Comparison of ENCODE assay signal across 9 cellular contexts in genomic region chr5:55037046-55037771, GRCh38. TPM values are rescaled to one million over a fixed set of nuclear protein-coding genes. Genes with fewer than 3 reads are reported as not detected.
DNase-seq lines count a peak whose midpoint lies in the region; ATAC-seq and TF ChIP-seq lines count a peak whose summit lies in the region.
"Had no signal": no experiment of that assay in that cellular context is flagged by ENCODE, and none has a peak within 500 bp of the region (broad histone marks: within the 10 kb centered on the region; RNA-seq: fewer than 3 reads in every experiment).

No MANE protein-coding gene starts in this region.

- H3K9me3 ChIP-seq in gastrocnemius medialis (no peaks in the 10 kb centered on the region), vagina (no peaks in the 10 kb centered on the region)

- TF ChIP-seq POLR2A in gastrocnemius medialis (IDR thresholded peaks at IDR 0.05) (no peak), vagina (IDR thresholded peaks at IDR 0.05) (no peak)

- H3K4me1 ChIP-seq in gastrocnemius medialis (no peaks in the 10 kb centered on the region), vagina (no peaks in the 10 kb centered on the region)

- ATAC-seq in GM18870 (IDR thresholded peaks at IDR 0.05; ENCODE audit: unreplicated experiment) (peak; percentile 31), WTC11 (peak; percentile 100), gastrocnemius medialis (no peak)

- intact Hi-C loops in gastrocnemius medialis (cut with DNase I; ENCODE audit: low total_unique reads) = no loop called here
- intact Hi-C loops in vagina (cut with DNase I) = no loop called here

- H3K4me3 ChIP-seq in choroid plexus epithelial cell (ENCODE audit: low read depth, low read length) = no peak overlapping the region
- H3K4me3 ChIP-seq in gastrocnemius medialis = no peak overlapping the region
- H3K4me3 ChIP-seq in vagina = no peak overlapping the region

- H3K27me3 Mint-ChIP-seq in WTC11 (ENCODE audit: low read depth) = no peaks in the 10 kb centered on the region
- H3K27me3 Mint-ChIP-seq: memory B cell had no signal

- no peak overlapping the region for H3K4me3 Mint-ChIP-seq in WTC11
- H3K4me3 Mint-ChIP-seq: memory B cell had no signal

- peaks cover 20% of the 10 kb centered on the region for H3K4me1 Mint-ChIP-seq in WTC11
- H3K4me1 Mint-ChIP-seq: memory B cell had no signal

- CTCF ChIA-PET in WTC11 (lab: Charles Lee) = interaction anchor here (0.6 to 3.3 kb wide), 19 partner anchors 9 to 678 kb away, joined by 3 to 42 read pairs (median 5); partner anchors contain the start of genes ESM1 and GPX8

- in situ Hi-C loops in gastrocnemius medialis (cut with MboI; ENCODE audit: low sequenced_read_pairs in 4 of 4) = no loop called here

- H3K36me3 Mint-ChIP-seq in WTC11 = no peaks in the 10 kb centered on the region
- H3K36me3 Mint-ChIP-seq: memory B cell had no signal

- TF ChIP-seq CTCF in WTC11 (IDR thresholded peaks at IDR 0.05) = no peak
- peak; percentile 45 for TF ChIP-seq CTCF in choroid plexus epithelial cell (conservative IDR thresholded peaks at IDR 0.05; ENCODE audit: low read depth, low read length)
- no peak for TF ChIP-seq CTCF in gastrocnemius medialis (IDR thresholded peaks at IDR 0.05 in 4 of 5, conservative IDR thresholded peaks at IDR 0.05 in 1 of 5)
- TF ChIP-seq CTCF in vagina (IDR thresholded peaks at IDR 0.05) = no peak

- no peaks in the 10 kb centered on the region; the same call in 1 of the 2 replicates for H3K9me3 Mint-ChIP-seq in WTC11
- H3K9me3 Mint-ChIP-seq: memory B cell had no signal

- H3K27ac ChIP-seq in gastrocnemius medialis (no peak overlapping the region), vagina (no peak overlapping the region)

- POLR2A ChIA-PET in WTC11 (lab: Charles Lee) = no interaction called here

- no peaks in the 10 kb centered on the region for H3K27me3 ChIP-seq in gastrocnemius medialis
- H3K27me3 ChIP-seq in vagina = no peaks in the 10 kb centered on the region

- DNase-seq in WTC11 (ENCODE audit: low spot score) = peak; percentile 31
- peak; percentile 44 for DNase-seq in choroid plexus epithelial cell (ENCODE audit: low read depth)
- peak; percentile 46 for DNase-seq in stimulated activated CD4-positive, alpha-beta T cell treated with anti-CD3 and anti-CD28 coated beads, Interleukin-4, amount 100 ng/mL, for 1 hour
- DNase-seq in gastrocnemius medialis = no peak
- DNase-seq in vagina (ENCODE audit: extremely low spot score in 2 of 2) = no peak
- no peak for DNase-seq in amygdala (lab: John Stamatoyannopoulos, UW)
- DNase-seq in NCI-H1092 (lab: John Stamatoyannopoulos, UW) = no peak

- H3K27ac Mint-ChIP-seq in WTC11 = no peak overlapping the region
- H3K27ac Mint-ChIP-seq: memory B cell had no signal

- H3K36me3 ChIP-seq in gastrocnemius medialis = no peaks in the 10 kb centered on the region
- H3K36me3 ChIP-seq in vagina = no peaks in the 10 kb centered on the region

TF ChIP-seq in WTC11, 78 proteins besides CTCF, POLR2A, EP300 and RAD21:
- TF ChIP-seq JUN (CRISPR knock-in tag; IDR thresholded peaks at IDR 0.05) (no peak), ZNF671 (CRISPR knock-in tag; IDR thresholded peaks at IDR 0.05) (no peak)
- TF ChIP-seq, protein P1, sequence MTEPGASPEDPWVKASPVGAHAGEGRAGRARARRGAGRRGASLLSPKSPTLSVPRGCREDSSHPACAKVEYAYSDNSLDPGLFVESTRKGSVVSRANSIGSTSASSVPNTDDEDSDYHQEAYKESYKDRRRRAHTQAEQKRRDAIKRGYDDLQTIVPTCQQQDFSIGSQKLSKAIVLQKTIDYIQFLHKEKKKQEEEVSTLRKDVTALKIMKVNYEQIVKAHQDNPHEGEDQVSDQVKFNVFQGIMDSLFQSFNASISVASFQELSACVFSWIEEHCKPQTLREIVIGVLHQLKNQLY (CRISPR knock-in tag; IDR thresholded peaks at IDR 0.05) = no peak

RNA-seq across cellular contexts. Expression of gene GZMK, which starts 13.2 kb away (rescaled TPM):
- not detected in 3 replicates for total RNA-seq in WTC11 (2021)
- total RNA-seq in gastrocnemius medialis = under 1 TPM in 2 of 4 donors, not detected in 2; 0.24 to 0.36 TPM
- 9.1 TPM for total RNA-seq in vagina

RNA-seq across cellular contexts. Expression of gene ESM1, which starts 51.8 kb away (rescaled TPM):
- total RNA-seq in WTC11 (2021) (not detected in 3 replicates), gastrocnemius medialis (under 1 TPM in 2 of 4 donors, not detected in 2; 0.12 to 0.46 TPM), vagina (not detected)

Comparison
In these comparisons a context has a peak if more than half of its experiments do, and no peak if none do; other contexts are left out.
1. ATAC-seq: peak in GM18870 (single experiment) and WTC11 (single experiment); none in gastrocnemius medialis (0 of 2).
2. DNase-seq: peak in WTC11 (single experiment), choroid plexus epithelial cell (single experiment) and stimulated activated CD4-positive, alpha-beta T cell treated with anti-CD3 and anti-CD28 coated beads, Interleukin-4, amount 100 ng/mL, for 1 hour (single experiment); none in gastrocnemius medialis (0 of 2), vagina (0 of 2), amygdala (0 of 56) and NCI-H1092 (single experiment).